11 cellular contexts compared by ENCODE assay signal in genomic region chr2:715847-716573, GRCh38. TPM values are rescaled to one million over a fixed set of nuclear protein-coding genes. Genes with fewer than 3 reads are reported as not detected.
DNase-seq lines count a peak whose midpoint lies in the region; ATAC-seq and TF ChIP-seq lines count a peak whose summit lies in the region.
"Had no signal": no experiment of that assay in that cellular context is flagged by ENCODE, and none has a peak within 500 bp of the region (broad histone marks: within the 10 kb centered on the region; RNA-seq: fewer than 3 reads in every experiment).

No MANE protein-coding gene starts in this region.

- in situ Hi-C loops in ACHN (cut with HindIII; ENCODE audit: low pct_ligation_motif_present, low pct_unique_long_range_greater_than_20kb, low sequenced_read_pairs) (no loop called here), gastrocnemius medialis (cut with MboI; ENCODE audit: low sequenced_read_pairs in 4 of 4) (loop anchor here in 1 of 4 donors (25.0 kb wide), 1 partner anchor 821 kb away; no protein-coding TSS in a partner anchor)

- ATAC-seq in SK-N-SH treated with all-trans-retinoic acid at 6 μM for 48 hours (peak; percentile 68), gastrocnemius medialis (no peak), HG03196 (IDR thresholded peaks at IDR 0.05; ENCODE audit: unreplicated experiment) (no peak)

- no peak overlapping the region for H3K27ac ChIP-seq in gastrocnemius medialis
- H3K27ac ChIP-seq in stomach: no peak overlapping the region
- H3K27ac ChIP-seq: tibial artery had no signal

- DNase-seq in ACHN (peak; percentile 7), iPS-NIHi11 (ENCODE audit: low spot score) (peak; percentile 40), gastrocnemius medialis (no peak), medulla oblongata (ENCODE audit: extremely low spot score) (no peak), stomach (no peak)
- DNase-seq: central memory CD4-positive, alpha-beta T cell; NK-92 treated with Interleukin-12 subunit alpha and Interleukin-12 subunit beta, amount 100 ng/mL, for 24 hours; tibial artery had no signal

- TF ChIP-seq EP300 in stomach (IDR thresholded peaks at IDR 0.05): no peak

- TF ChIP-seq CTCF in GM12874 (IDR thresholded peaks at IDR 0.05; ENCODE audit: insufficient read depth, low read depth, low read length) (peak; percentile 29; the same call in 1 of the 2 replicates), gastrocnemius medialis (IDR thresholded peaks at IDR 0.05 in 4 of 5, conservative IDR thresholded peaks at IDR 0.05 in 1 of 5) (no peak), stomach (IDR thresholded peaks at IDR 0.05) (no peak)

- TF ChIP-seq POLR2A in gastrocnemius medialis (IDR thresholded peaks at IDR 0.05) (no peak), stomach (IDR thresholded peaks at IDR 0.05) (no peak)

- H3K36me3 ChIP-seq in gastrocnemius medialis (no peaks in the 10 kb centered on the region), stomach (no peaks in the 10 kb centered on the region)
- H3K36me3 ChIP-seq: tibial artery had no signal

- H3K9me3 ChIP-seq in gastrocnemius medialis (no peaks in the 10 kb centered on the region), stomach (no peaks in the 10 kb centered on the region)
- H3K9me3 ChIP-seq: tibial artery had no signal

- H3K4me3 ChIP-seq in gastrocnemius medialis (no peak overlapping the region), stomach (no peak overlapping the region)
- H3K4me3 ChIP-seq: tibial artery had no signal

- WGBS in stomach, 5 donors: 51 to 70% (median 64%) methylated on average over 18 of the region's 18 CpGs

- intact Hi-C loops in gastrocnemius medialis (cut with DNase I; ENCODE audit: low total_unique reads): loop anchor here (10.0 kb wide), 1 partner anchor 829 kb away; no protein-coding TSS in a partner anchor
- intact Hi-C loops in stomach (cut with DNase I; ENCODE audit: low total_unique reads): loop anchor here (10.0 kb wide), 1 partner anchor 829 kb away; no protein-coding TSS in a partner anchor

- H3K4me1 ChIP-seq in gastrocnemius medialis (no peaks in the 10 kb centered on the region), stomach (peaks cover 0 to 6% (median 0%) of the 10 kb centered on the region in 4 donors)
- H3K4me1 ChIP-seq: tibial artery had no signal

- H3K27me3 ChIP-seq in gastrocnemius medialis: peaks cover 0 to 17% (median 5%) of the 10 kb centered on the region in 3 donors
- H3K27me3 ChIP-seq in stomach: peaks cover 0 to 34% (median 6%) of the 10 kb centered on the region in 3 donors

TF ChIP-seq in SK-N-SH treated with all-trans-retinoic acid at 6 μM for 48 hours, 23 proteins besides CTCF, POLR2A, EP300 and RAD21:
- TF ChIP-seq CREB5 (CRISPR knock-in tag; IDR thresholded peaks at IDR 0.05; ENCODE audit: low read depth) (no peak), ISL1 (CRISPR knock-in tag; IDR thresholded peaks at IDR 0.05) (no peak), ZC3H10 (CRISPR knock-in tag; IDR thresholded peaks at IDR 0.05) (no peak), PATZ1 (CRISPR knock-in tag; IDR thresholded peaks at IDR 0.05; ENCODE audit: borderline replicate concordance) (no peak), GLIS3 (CRISPR knock-in tag; IDR thresholded peaks at IDR 0.05) (no peak), CSDC2 (CRISPR knock-in tag; IDR thresholded peaks at IDR 0.05) (no peak), ZNF8 (CRISPR knock-in tag; IDR thresholded peaks at IDR 0.05) (no peak), ZFP3 (CRISPR knock-in tag; IDR thresholded peaks at IDR 0.05) (no peak), CSRNP3 (CRISPR knock-in tag; IDR thresholded peaks at IDR 0.05) (no peak), BACH2 (CRISPR knock-in tag; IDR thresholded peaks at IDR 0.05; ENCODE audit: borderline replicate concordance) (no peak), TCF4 (CRISPR knock-in tag; IDR thresholded peaks at IDR 0.05; ENCODE audit: borderline replicate concordance) (no peak)
- TF ChIP-seq, protein P1, sequence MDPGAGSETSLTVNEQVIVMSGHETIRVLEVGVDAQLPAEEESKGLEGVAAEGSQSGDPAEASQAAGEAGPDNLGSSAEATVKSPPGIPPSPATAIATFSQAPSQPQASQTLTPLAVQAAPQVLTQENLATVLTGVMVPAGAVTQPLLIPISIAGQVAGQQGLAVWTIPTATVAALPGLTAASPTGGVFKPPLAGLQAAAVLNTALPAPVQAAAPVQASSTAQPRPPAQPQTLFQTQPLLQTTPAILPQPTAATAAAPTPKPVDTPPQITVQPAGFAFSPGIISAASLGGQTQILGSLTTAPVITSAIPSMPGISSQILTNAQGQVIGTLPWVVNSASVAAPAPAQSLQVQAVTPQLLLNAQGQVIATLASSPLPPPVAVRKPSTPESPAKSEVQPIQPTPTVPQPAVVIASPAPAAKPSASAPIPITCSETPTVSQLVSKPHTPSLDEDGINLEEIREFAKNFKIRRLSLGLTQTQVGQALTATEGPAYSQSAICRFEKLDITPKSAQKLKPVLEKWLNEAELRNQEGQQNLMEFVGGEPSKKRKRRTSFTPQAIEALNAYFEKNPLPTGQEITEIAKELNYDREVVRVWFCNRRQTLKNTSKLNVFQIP (CRISPR knock-in tag; IDR thresholded peaks at IDR 0.05; ENCODE audit: borderline replicate concordance, low read depth): no peak

RNA-seq across cellular contexts. Expression of gene TMEM18, which starts 38.8 kb away (rescaled TPM):
- total RNA-seq in gastrocnemius medialis (10 to 100 TPM in 3 of 4 donors, 1 to 10 TPM in 1; 9.0 to 26.1 (median 12.3) TPM), stomach (10 to 100 TPM in 3 of 5 donors, 1 to 10 TPM in 2; 1.4 to 20.7 (median 12.9) TPM)
- polyA plus RNA-seq in stomach: 10 to 100 TPM; 12.6 to 31.1 (median 17.3) TPM

Comparison
In these comparisons a context has a peak if more than half of its experiments do, and no peak if none do; other contexts are left out.
1. DNase-seq: peak in ACHN (single experiment) and iPS-NIHi11 (single experiment); none in gastrocnemius medialis (0 of 2), medulla oblongata (single experiment) and stomach (single experiment).